ENCODE assay signal across 8 cellular contexts in genomic region chr19:54115071-54116063, GRCh38. TPM values are rescaled to one million over a fixed set of nuclear protein-coding genes. Genes with fewer than 3 reads are reported as not detected.
DNase-seq lines count a peak whose midpoint lies in the region; ATAC-seq and TF ChIP-seq lines count a peak whose summit lies in the region.

Gene PRPF31, plus strand, starts transcription at chr19:54115754. Its CDS starts 2,525 bp downstream, at chr19:54118279.
Gene TFPT, minus strand, starts transcription at chr19:54115657. Its CDS starts 388 bp downstream, at chr19:54115269.

- peak; percentile 87 for ATAC-seq in effector memory CD8-positive, alpha-beta T cell (replicated peaks)

- DNase-seq in CMK (ENCODE audit: low read depth) = peak; percentile 92
- peak; percentile 97 for DNase-seq in GM20000 (ENCODE audit: low spot score)
- peak; percentile 100 for DNase-seq in HT-29 (ENCODE audit: low spot score)
- DNase-seq in NOMO-1 (lab: John Stamatoyannopoulos, UW; ENCODE audit: unreplicated experiment in 2 of 2) = peak; percentile 97 to 98
- DNase-seq in effector memory CD8-positive, alpha-beta T cell = peak; percentile 93 to 97 (median 97)
- peak; percentile 98 for DNase-seq in medulla oblongata (ENCODE audit: extremely low spot score)
- DNase-seq in stimulated activated CD8-positive, alpha-beta memory T cell treated with anti-CD3 and anti-CD28 coated beads, Interleukin-12 subunit alpha, Interleukin-12 subunit beta, amount 100 ng/mL, for 1 hour (ENCODE audit: low read depth) = peak; percentile 96

- peaks cover 57% of the 10 kb centered on the region for H3K36me3 Mint-ChIP-seq in effector memory CD8-positive, alpha-beta T cell (ENCODE audit: insufficient read depth)

- no peaks in the 10 kb centered on the region for H3K27me3 Mint-ChIP-seq in effector memory CD8-positive, alpha-beta T cell

- POLR2A ChIA-PET in activated CD8-positive, alpha-beta memory T cell treated with anti-CD3 and anti-CD28 coated beads for 36 hours (lab: Charles Lee) = interaction anchor here (2.2 to 2.4 kb wide), 2 partner anchors 13 to 22 kb away, joined by 13 to 15 read pairs; partner anchors contain the start of genes CNOT3 and NDUFA3

- peak within 1 kb of the TSS; percentile 84 to 88 for H3K4me3 Mint-ChIP-seq in effector memory CD8-positive, alpha-beta T cell

- TF ChIP-seq CTCF in GM20000 (IDR thresholded peaks at IDR 0.05; ENCODE audit: extremely low read depth, missing control alignments) = no peak

- peak within 1 kb of the TSS; percentile 84 to 94 for H3K27ac Mint-ChIP-seq in effector memory CD8-positive, alpha-beta T cell

- H3K9me3 Mint-ChIP-seq in effector memory CD8-positive, alpha-beta T cell = no peaks in the 10 kb centered on the region

- peaks cover 29 to 38% of the 10 kb centered on the region in 2 donors for H3K4me1 Mint-ChIP-seq in effector memory CD8-positive, alpha-beta T cell (ENCODE audit: low read depth in 2 of 2)

- CTCF ChIA-PET in activated CD8-positive, alpha-beta memory T cell treated with anti-CD3 and anti-CD28 coated beads for 36 hours (lab: Charles Lee) = interaction anchor here (0.5 to 2.1 kb wide), 4 partner anchors 11 to 372 kb away, joined by 4 to 7 read pairs (median 4); partner anchors contain the start of gene LENG1

RNA-seq across cellular contexts. Expression of gene PRPF31, which starts in this region (rescaled TPM):
- total RNA-seq in HT-29 (2014; rRNA removed; shearing (Covaris generic)) = 157 and 165 TPM in 2 replicates
- 100 to 1,000 TPM; 123 to 124 TPM for total RNA-seq in activated CD8-positive, alpha-beta memory T cell treated with anti-CD3 and anti-CD28 coated beads for 36 hours

RNA-seq across cellular contexts. Expression of gene TFPT, which starts in this region (rescaled TPM):
- total RNA-seq in HT-29 (2014; rRNA removed; shearing (Covaris generic)) = 10.7 and 20.0 TPM in 2 replicates
- total RNA-seq in activated CD8-positive, alpha-beta memory T cell treated with anti-CD3 and anti-CD28 coated beads for 36 hours = 10 to 100 TPM; 34.9 to 36.6 TPM

Comparison
In these comparisons a context has a peak if more than half of its experiments do, and no peak if none do; other contexts are left out.
1. Peak in every context shown above with its lines: DNase-seq and ATAC-seq.